ENCODE assay signal across 7 cellular contexts in genomic region chr1:107776898-107777663, GRCh38.
DNase-seq lines count a peak whose midpoint lies in the region; ATAC-seq and TF ChIP-seq lines count a peak whose summit lies in the region.

No MANE protein-coding gene starts in this region.

- no peaks in the 10 kb centered on the region for H3K27me3 ChIP-seq in sigmoid colon

- peaks cover 4% of the 10 kb centered on the region for H3K36me3 Mint-ChIP-seq in memory B cell

- no peak for TF ChIP-seq POLR2A in sigmoid colon (IDR thresholded peaks at IDR 0.05)

- H3K27me3 Mint-ChIP-seq in memory B cell: no peaks in the 10 kb centered on the region

- H3K36me3 ChIP-seq in sigmoid colon: no peaks in the 10 kb centered on the region

- TF ChIP-seq CTCF in sigmoid colon (IDR thresholded peaks at IDR 0.05): no peak

- 52 to 59% methylated on average over 4 of the region's 4 CpGs for WGBS in sigmoid colon, 2 donors

- ATAC-seq in GM19023 (IDR thresholded peaks at IDR 0.05; ENCODE audit: unreplicated experiment) (peak; percentile 96), HG02571 (IDR thresholded peaks at IDR 0.05; ENCODE audit: unreplicated experiment) (peak; percentile 95), HG03575 (IDR thresholded peaks at IDR 0.05; ENCODE audit: extremely low read depth, insufficient number of reproducible peaks, low FRiP score, unreplicated experiment) (peak; percentile 80), memory B cell (ENCODE audit: low read depth) (peak; percentile 95)

- peaks cover 16% of the 10 kb centered on the region for H3K4me1 Mint-ChIP-seq in memory B cell

- H3K27ac Mint-ChIP-seq in memory B cell: peak overlapping the region; percentile 95

- intact Hi-C loops in sigmoid colon (cut with DNase I): no loop called here

- no peaks in the 10 kb centered on the region for H3K4me1 ChIP-seq in sigmoid colon

- no peak for TF ChIP-seq EP300 in sigmoid colon (IDR thresholded peaks at IDR 0.05)

- DNase-seq in memory B cell (ENCODE audit: low spot score in 2 of 2) (peak; percentile 30 to 38), ecto neural progenitor cell (ENCODE audit: low spot score) (no peak), sigmoid colon (no peak), hepatic stellate cell (ENCODE audit: low spot score) (no peak)

- H3K27ac ChIP-seq in sigmoid colon: no peak overlapping the region

- no peak overlapping the region for H3K4me3 ChIP-seq in sigmoid colon

- H3K9me3 ChIP-seq in sigmoid colon: no peaks in the 10 kb centered on the region

- H3K9me3 Mint-ChIP-seq in memory B cell: no peaks in the 10 kb centered on the region

- peak overlapping the region; percentile 40 for H3K4me3 Mint-ChIP-seq in memory B cell

Comparison
In these comparisons a context has a peak if more than half of its experiments do, and no peak if none do; other contexts are left out.
1. DNase-seq: peak in memory B cell (2 of 2); none in ecto neural progenitor cell (single experiment), sigmoid colon (single experiment) and hepatic stellate cell (single experiment).
2. Peak in every context shown above with its lines, with median percentiles within 50 percentile points of each other: ATAC-seq.